8 cellular contexts compared by ENCODE assay signal in genomic region chr2:231227309-231228162, GRCh38. TPM values are rescaled to one million over a fixed set of nuclear protein-coding genes. Genes with fewer than 3 reads are reported as not detected.
DNase-seq lines count a peak whose midpoint lies in the region; ATAC-seq and TF ChIP-seq lines count a peak whose summit lies in the region.

No MANE protein-coding gene starts in this region.

- no peak overlapping the region for H3K9ac ChIP-seq in endodermal cell (ENCODE audit: extremely low read depth, low read length, poor library complexity, severe bottlenecking)

- H3K27me3 Mint-ChIP-seq in WTC11 (ENCODE audit: low read depth) (no peaks in the 10 kb centered on the region), endodermal cell (ENCODE audit: insufficient read depth) (no peaks in the 10 kb centered on the region), memory B cell (no peaks in the 10 kb centered on the region)

- H3K36me3 Mint-ChIP-seq in WTC11, result peaks cover 11% of the 10 kb centered on the region; the same call in 1 of the 2 replicates
- peaks cover 19% of the 10 kb centered on the region for H3K36me3 Mint-ChIP-seq in endodermal cell (ENCODE audit: low read depth)
- H3K36me3 Mint-ChIP-seq in memory B cell, result no peaks in the 10 kb centered on the region

- H3K27ac ChIP-seq in endodermal cell (ENCODE audit: low read depth, low read length), result no peak overlapping the region

- peak overlapping the region; percentile 77 for H3K27ac Mint-ChIP-seq in WTC11
- H3K27ac Mint-ChIP-seq in endodermal cell, result no peak overlapping the region
- no peak overlapping the region for H3K27ac Mint-ChIP-seq in memory B cell

- H3K4me3 Mint-ChIP-seq in WTC11, result no peak overlapping the region
- no peak overlapping the region for H3K4me3 Mint-ChIP-seq in endodermal cell
- no peak overlapping the region for H3K4me3 Mint-ChIP-seq in memory B cell

- no peaks in the 10 kb centered on the region for H3K27me3 ChIP-seq in endodermal cell (ENCODE audit: control insufficient read depth, insufficient read depth, low read length, poor library complexity, severe bottlenecking)

- peak; percentile 28 for ATAC-seq in GM19328 (IDR thresholded peaks at IDR 0.05; ENCODE audit: unreplicated experiment)
- ATAC-seq in HG03378 (IDR thresholded peaks at IDR 0.05; ENCODE audit: unreplicated experiment), result peak; percentile 63
- ATAC-seq in WTC11, result peak; percentile 93
- peak; percentile 89 for ATAC-seq in memory B cell (ENCODE audit: low read depth)

- TF ChIP-seq CTCF in WTC11 (IDR thresholded peaks at IDR 0.05), result peak; percentile 50
- TF ChIP-seq CTCF in endodermal cell (conservative IDR thresholded peaks at IDR 0.05), result peak; percentile 90

- no peak overlapping the region for H3K4me3 ChIP-seq in endodermal cell (ENCODE audit: low read length)

- peaks cover 21% of the 10 kb centered on the region for H3K4me1 Mint-ChIP-seq in WTC11
- H3K4me1 Mint-ChIP-seq in endodermal cell, result peaks cover 19% of the 10 kb centered on the region
- H3K4me1 Mint-ChIP-seq in memory B cell, result peaks cover 12% of the 10 kb centered on the region

- H3K36me3 ChIP-seq in endodermal cell (ENCODE audit: control insufficient read depth, insufficient read depth, low read length), result peaks cover 27% of the 10 kb centered on the region

- WGBS in endodermal cell (ENCODE audit: insufficient coverage in 1 of 2, insufficient read length in 1 of 2), 2 experiments, result 75 to 81% methylated on average over 6 to 12 of the region's 12 CpGs

- H3K4me1 ChIP-seq in endodermal cell (ENCODE audit: control insufficient read depth, insufficient read depth, low read length), result peaks cover 14% of the 10 kb centered on the region

- CTCF ChIA-PET in WTC11 (lab: Charles Lee), result interaction anchor here (0.6 to 3.9 kb wide), 34 partner anchors 11 to 253 kb away, joined by 3 to 60 read pairs (median 4); partner anchors contain the start of gene NCL

- H3K9me3 Mint-ChIP-seq in WTC11 (no peaks in the 10 kb centered on the region), endodermal cell (no peaks in the 10 kb centered on the region), memory B cell (no peaks in the 10 kb centered on the region)

- DNase-seq in COLO668 (lab: John Stamatoyannopoulos, UW; ENCODE audit: unreplicated experiment) (peak; percentile 50), NCI-H2227 treated with DMSO at 0.1 percent for 48 hours (lab: John Stamatoyannopoulos, UW) (peak; percentile 52), WTC11 (ENCODE audit: low spot score) (peak; percentile 51), endodermal cell (peak; percentile 81), memory B cell (ENCODE audit: low spot score in 2 of 2) (peak; percentile 25 to 64)
- peak; percentile 6 to 7 for DNase-seq in stimulated activated CD8-positive, alpha-beta memory T cell treated with anti-CD3 and anti-CD28 coated beads, Interleukin-7, amount 100 ng/mL, for 4 hours (ENCODE audit: low read depth in 2 of 2)

- no peaks in the 10 kb centered on the region for H3K9me3 ChIP-seq in endodermal cell (ENCODE audit: control insufficient read depth, low read length)

- POLR2A ChIA-PET in WTC11 (lab: Charles Lee), result interaction anchor here (1.3 kb wide), 1 partner anchor 224 kb away, joined by 6 read pairs; no protein-coding TSS in a partner anchor

TF ChIP-seq in WTC11, 78 proteins besides CTCF, POLR2A, EP300 and RAD21:
- TF ChIP-seq KAT7 (CRISPR knock-in tag; IDR thresholded peaks at IDR 0.05; ENCODE audit: borderline replicate concordance), result no peak
- TF ChIP-seq GABPB1 (CRISPR knock-in tag; IDR thresholded peaks at IDR 0.05), result no peak
- TF ChIP-seq, protein P1, sequence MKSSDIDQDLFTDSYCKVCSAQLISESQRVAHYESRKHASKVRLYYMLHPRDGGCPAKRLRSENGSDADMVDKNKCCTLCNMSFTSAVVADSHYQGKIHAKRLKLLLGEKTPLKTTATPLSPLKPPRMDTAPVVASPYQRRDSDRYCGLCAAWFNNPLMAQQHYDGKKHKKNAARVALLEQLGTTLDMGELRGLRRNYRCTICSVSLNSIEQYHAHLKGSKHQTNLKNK (CRISPR knock-in tag; IDR thresholded peaks at IDR 0.05), result no peak
- TF ChIP-seq ZNF317 (CRISPR knock-in tag; IDR thresholded peaks at IDR 0.05; ENCODE audit: borderline replicate concordance, low read depth), result no peak

RNA-seq across cellular contexts. Expression of gene ARMC9, which starts 29.1 kb away (rescaled TPM):
- total RNA-seq in WTC11 (2021) (34.5 to 37.5 TPM (median 34.9 TPM) in 3 replicates), endodermal cell (10 to 100 TPM; 41.7 to 51.5 TPM)
- polyA plus RNA-seq in endodermal cell (2013, experiment 1 of 2), result 25.5 TPM
- 24.7 TPM for polyA plus RNA-seq in endodermal cell (2013, experiment 2 of 2)

Comparison
In these comparisons a context has a peak if more than half of its experiments do, and no peak if none do; other contexts are left out.
1. DNase-seq: peak in every context shown above with its lines; median percentile 81 in endodermal cell; 52 in NCI-H2227 treated with DMSO at 0.1 percent for 48 hours; 51 in WTC11; 50 in COLO668; 44 in memory B cell; 6 in stimulated activated CD8-positive, alpha-beta memory T cell treated with anti-CD3 and anti-CD28 coated beads, Interleukin-7, amount 100 ng/mL, for 4 hours.
2. ATAC-seq: peak in every context shown above with its lines; median percentile 93 in WTC11; 89 in memory B cell; 63 in HG03378; 28 in GM19328.